ENCODE assay signal across 15 cellular contexts in the genomic region with DNA sequence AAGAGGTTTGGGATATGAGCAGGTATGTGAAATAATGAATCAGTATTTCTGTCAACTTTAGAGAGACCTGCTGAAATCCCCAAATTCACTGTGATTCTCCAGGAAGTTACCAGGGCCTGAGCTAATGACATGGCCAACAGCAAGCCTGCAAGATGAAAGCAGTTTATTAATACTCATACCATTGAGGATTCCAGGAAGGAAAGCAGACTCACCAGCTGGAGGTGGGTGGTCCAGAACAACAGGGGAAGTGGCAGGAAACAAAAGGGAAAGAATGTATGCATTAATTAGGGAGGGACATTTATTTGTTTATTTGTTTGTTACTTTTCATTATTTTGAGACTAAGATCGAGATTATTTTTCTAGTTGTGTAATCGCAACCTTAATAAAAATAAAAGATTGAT.
DNase-seq lines count a peak whose midpoint lies in the region; FAIRE-seq and TF ChIP-seq lines count a peak whose summit lies in the region.
"Had no signal": no experiment of that assay in that cellular context is flagged by ENCODE, and none has a peak within 500 bp of the region (broad histone marks: within the 10 kb centered on the region; RNA-seq: fewer than 3 reads in every experiment).

No MANE protein-coding gene starts in this region.

- peak overlapping the region; percentile 20; the same call in 1 of the 2 replicates for H2BK5ac ChIP-seq in H1 (ENCODE audit: low read depth, low read length)

- H3K27ac ChIP-seq in HUES48 (ENCODE audit: low read depth, low read length) (no peak overlapping the region), H1 (ENCODE audit: low read depth, low read length) (no peak overlapping the region)
- H3K27ac ChIP-seq: A549, C4-2B had no signal

- H3K4me1 ChIP-seq in HUES48 (ENCODE audit: control insufficient read depth, insufficient read depth, low read length) (peaks cover 13% of the 10 kb centered on the region), H1 (replicated peaks in 1 of 4; ENCODE audit: control insufficient read depth in 3 of 4, insufficient read depth in 4 of 4, low read length in 3 of 4) (peaks cover 0 to 8% (median 1%) of the 10 kb centered on the region in 4 experiments; a peak in 2 of 7 replicates)
- H3K4me1 ChIP-seq: A549, BE2C had no signal

- H4K5ac ChIP-seq in H1 (ENCODE audit: insufficient read length, low read depth, low read length), result no peak overlapping the region

- FAIRE-seq in H1 (lab: Jason Lieb, UNC), result no peak
- FAIRE-seq: A549, G401.6, GM12892, GM19239 had no signal

- TF ChIP-seq POLR2A in H1 (IDR thresholded peaks at IDR 0.05; ENCODE audit: control extremely low read depth in 1 of 2, low read depth in 2 of 2, low read length in 2 of 2), result no peak

- H3K27me3 ChIP-seq in HUES48 (ENCODE audit: control insufficient read depth, insufficient read depth, low read length) (no peaks in the 10 kb centered on the region), H1 (replicated peaks in 1 of 4; ENCODE audit: control insufficient read depth in 3 of 4, extremely low read depth in 1 of 4, insufficient read depth in 3 of 4, low read length in 3 of 4) (peaks cover 0 to 1% (median 0%) of the 10 kb centered on the region in 4 experiments; a peak in 1 of 7 replicates)
- H3K27me3 ChIP-seq: BE2C had no signal

- H2BK20ac ChIP-seq in H1 (ENCODE audit: low read length), result peak overlapping the region; percentile 76; the same call in 1 of the 2 replicates

- no peak overlapping the region for H3K23ac ChIP-seq in H1 (ENCODE audit: insufficient read length)

- H3K18ac ChIP-seq in H1 (ENCODE audit: extremely low read depth, low read length), result no peak overlapping the region; the same call in 1 of the 2 replicates

- H3K79me1 ChIP-seq in H1 (ENCODE audit: low read depth, low read length), result no peaks in the 10 kb centered on the region

- no peaks in the 10 kb centered on the region for H4K20me1 ChIP-seq in H1 (replicated peaks in 1 of 2; ENCODE audit: control insufficient read depth in 1 of 2, insufficient read depth in 2 of 2, low read length in 2 of 2)

- 0 out of 2 replicates have a peak overlapping the region, but pooled peaks have one; percentile 3 for H3K9ac ChIP-seq in HUES48 (ENCODE audit: low read depth, low read length)
- no peak overlapping the region; a peak in 1 of 7 replicates for H3K9ac ChIP-seq in H1 (replicated peaks in 1 of 4; ENCODE audit: extremely low read depth in 1 of 4, low read depth in 3 of 4, low read length in 3 of 4)

- no peak overlapping the region for H2AK5ac ChIP-seq in H1 (ENCODE audit: low read depth, low read length)

- TF ChIP-seq CTCF in H1 (IDR thresholded peaks at IDR 0.05; ENCODE audit: control extremely low read depth in 1 of 3, insufficient read depth in 1 of 3, low read depth in 1 of 3, low read length in 3 of 3), result no peak
- no peak for TF ChIP-seq CTCF in foreskin fibroblast (IDR thresholded peaks at IDR 0.05; ENCODE audit: low read depth, low read length)

- POLR2A ChIA-PET in H1 (lab: Charles Lee; ENCODE audit: partially characterized antibody), result no interaction called here

- no peak overlapping the region for H3K4me2 ChIP-seq in H1 (ENCODE audit: insufficient read depth in 1 of 2, low read depth in 2 of 2, low read length in 2 of 2)
- H3K4me2 ChIP-seq: A549 had no signal

- no peaks in the 10 kb centered on the region for H3K23me2 ChIP-seq in H1 (ENCODE audit: low read depth, low read length)

- H3K56ac ChIP-seq in H1 (replicated peaks; ENCODE audit: insufficient read length, low read depth, low read length), result no peak overlapping the region

- 43% methylated on average over 2 of the region's 2 CpGs; no CpG with 5 or more reads in 1 of the 2 experiments for WGBS in H1 (ENCODE audit: extremely low coverage in 1 of 2, insufficient coverage in 1 of 2, insufficient read length in 1 of 2, insufficient replicate concordance in 2 of 2, low coverage in 1 of 2, low lambda C conversion rate in 2 of 2, missing lambda C conversion rate in 1 of 2), 2 experiments

- H2BK12ac ChIP-seq in H1 (ENCODE audit: low read depth, low read length), result peak overlapping the region; percentile 94; the same call in 1 of the 2 replicates

- H3K14ac ChIP-seq in H1 (ENCODE audit: insufficient read length), result no peak overlapping the region

- H2BK15ac ChIP-seq in H1 (ENCODE audit: low read length), result no peak overlapping the region

- no peaks in the 10 kb centered on the region for H3K36me3 ChIP-seq in HUES48 (ENCODE audit: control insufficient read depth, insufficient read depth, low read length)
- H3K36me3 ChIP-seq in H1 (ENCODE audit: control insufficient read depth in 2 of 4, insufficient read depth in 4 of 4, low read length in 3 of 4), result no peaks in the 10 kb centered on the region
- H3K36me3 ChIP-seq: BE2C had no signal

- no peak overlapping the region for H4K8ac ChIP-seq in H1 (ENCODE audit: extremely low read depth, insufficient read depth, low read length)

- no peak for TF ChIP-seq EP300 in H1 (IDR thresholded peaks at IDR 0.05; ENCODE audit: borderline replicate concordance in 1 of 2, low read depth in 2 of 2, low read length in 2 of 2)

- no peaks in the 10 kb centered on the region for H3K79me2 ChIP-seq in H1 (ENCODE audit: control insufficient read depth in 1 of 2, insufficient read depth in 2 of 2, low read length in 2 of 2)

- no peaks in the 10 kb centered on the region for H3K9me3 ChIP-seq in HUES48 (ENCODE audit: control insufficient read depth, insufficient read depth, low read length)
- no peaks in the 10 kb centered on the region for H3K9me3 ChIP-seq in H1 (ENCODE audit: insufficient read depth in 2 of 2, low read depth in 1 of 2, low read length in 1 of 2)
- H3K9me3 ChIP-seq: A549, BE2C had no signal

- DNase-seq in H1 (ENCODE audit: low read depth in 1 of 2, low spot score in 2 of 2), result no peak
- peak; percentile 24 for DNase-seq in iPS-NIHi11 (ENCODE audit: low spot score)
- no peak for DNase-seq in NCI-H226
- DNase-seq in SIG-M5 treated with dmso at 0.1 percent for 504 hours (lab: John Stamatoyannopoulos, UW; ENCODE audit: unreplicated experiment), result no peak
- no peak for DNase-seq in NCI-H1092 treated with DMSO at 0.1 percent for 48 hours (lab: John Stamatoyannopoulos, UW)
- no peak for DNase-seq in foreskin fibroblast
- DNase-seq: BE2C; CD4-positive, alpha-beta memory T cell; DMS79 had no signal

- no peak overlapping the region for H3K4ac ChIP-seq in H1 (replicated peaks; ENCODE audit: insufficient read length, low read depth, low read length)

- H2AFZ ChIP-seq in H1 (ENCODE audit: low read length), result no peak overlapping the region

- no peak overlapping the region for H2BK120ac ChIP-seq in H1 (replicated peaks; ENCODE audit: low read depth, low read length)

- H3K4me3 ChIP-seq in HUES48 (ENCODE audit: low read depth, low read length) (no peak overlapping the region), H1 (ENCODE audit: extremely low read depth in 1 of 4, insufficient read depth in 2 of 4, low read depth in 3 of 4, low read length in 4 of 4) (no peak overlapping the region), foreskin fibroblast (ENCODE audit: low read depth in 1 of 2, low read length in 2 of 2) (no peak overlapping the region)
- H3K4me3 ChIP-seq: A549 had no signal

- no peak overlapping the region for H4K91ac ChIP-seq in H1 (replicated peaks; ENCODE audit: insufficient read length, low read length)

- CTCF ChIA-PET in H1 (lab: Charles Lee; ENCODE audit: partially characterized antibody), result no interaction called here

- no peak for TF ChIP-seq RAD21 in H1 (IDR thresholded peaks at IDR 0.05 in 1 of 2, conservative IDR thresholded peaks at IDR 0.05 in 1 of 2; ENCODE audit: low read depth in 2 of 2, low read length in 2 of 2)

TF ChIP-seq in H1, 55 proteins besides CTCF, POLR2A, EP300 and RAD21:
- TF ChIP-seq TEAD4 (IDR thresholded peaks at IDR 0.05; ENCODE audit: low read depth, low read length) (0 out of 2 replicates have a peak, but pooled peaks have one; percentile 33), JUN (IDR thresholded peaks at IDR 0.05; ENCODE audit: low read depth, low read length) (no peak)
